In the genomic region with DNA sequence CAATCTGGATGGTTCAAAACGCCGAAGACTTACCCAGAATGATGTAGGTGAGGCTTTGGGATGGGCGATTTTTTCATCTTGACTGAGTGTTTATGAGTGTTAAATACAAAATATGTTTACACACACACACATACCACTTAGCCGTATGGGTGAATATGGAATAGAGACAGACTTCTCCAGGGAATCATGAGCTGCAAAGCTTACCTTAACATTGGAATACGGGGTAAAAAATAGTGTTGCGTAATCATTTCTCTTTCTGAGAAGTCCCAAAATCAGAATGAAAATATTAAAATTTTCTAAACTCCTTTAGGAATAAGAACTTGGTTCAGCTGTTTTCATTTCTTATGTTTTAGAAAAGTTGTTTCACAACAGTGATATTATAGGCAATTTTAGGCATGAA, we compare ENCODE assay signal across 31 cellular contexts.
"Had no signal": no experiment of that assay in that cellular context is flagged by ENCODE, and none has a peak within 500 bp of the region (broad histone marks: within the 10 kb centered on the region; RNA-seq: fewer than 3 reads in every experiment).

No MANE protein-coding gene starts in this region.

- H3K4me3 ChIP-seq: ascending aorta, breast epithelium, cardiac muscle cell, colonic mucosa, esophagus squamous epithelium, gastroesophageal sphincter, heart right ventricle had no signal

- DNase-seq: activated CD4-positive, alpha-beta memory T cell treated with anti-CD3 and anti-CD28 coated beads, Interleukin-2, amount 10 ng/mL, durations not matched to agents 7 days and 5 days; activated CD4-positive, alpha-beta T cell treated with anti-CD3 and anti-CD28 coated beads for 1 hour; activated CD4-positive, alpha-beta T cell treated with anti-CD3 and anti-CD28 coated beads for 4 hours; activated CD4-positive, alpha-beta T cell treated with anti-CD3 and anti-CD28 coated beads, Interleukin-2, amount 10 ng/mL, durations not matched to agents 7 days and 5 days; activated CD4-positive, alpha-beta T cell treated with anti-CD3 and anti-CD28 coated beads, Interleukin-2, amount 50 U/mL, for 4 hours; activated CD8-positive, alpha-beta memory T cell treated with anti-CD3 and anti-CD28 coated beads, Interleukin-2, amount 50 U/mL, for 48 hours; activated gamma-delta T cell; activated naive CD4-positive, alpha-beta T cell; activated naive CD4-positive, alpha-beta T cell treated with anti-CD3 and anti-CD28 coated beads, Interleukin-2, amount 10 ng/mL, durations not matched to agents 7 days and 5 days; activated naive CD8-positive, alpha-beta T cell treated with anti-CD3 and anti-CD28 coated beads, Interleukin-2, amount 10 ng/mL, durations not matched to agents 7 days and 5 days; activated T-cell treated with anti-CD3 and anti-CD28 coated beads for 4 hours; activated T-cell treated with anti-CD3 and anti-CD28 coated beads, Interleukin-2, amount 50 U/mL, for 24 hours; activated T-cell treated with anti-CD3 and anti-CD28 coated beads, Interleukin-2, amount 50 U/mL, for 72 hours; central memory CD4-positive, alpha-beta T cell; cerebellar nuclear complex; colonic mucosa; effector CD8-positive, alpha-beta T cell; esophagus squamous epithelium; foreskin melanocyte; heart right ventricle; T-helper 17 cell had no signal

- H3K4me1 ChIP-seq: ascending aorta, breast epithelium, colonic mucosa, esophagus squamous epithelium, gastroesophageal sphincter had no signal

- H3K27ac ChIP-seq: ascending aorta, breast epithelium, cardiac muscle cell, colonic mucosa, epithelial cell of prostate, esophagus squamous epithelium, gastroesophageal sphincter, heart right ventricle, VCaP had no signal

- H3K36me3 ChIP-seq: ascending aorta, breast epithelium, cardiac muscle cell, colonic mucosa, esophagus squamous epithelium, gastroesophageal sphincter, heart right ventricle had no signal

- H3K27me3 ChIP-seq: ascending aorta, breast epithelium, cardiac muscle cell, colonic mucosa, esophagus squamous epithelium, gastroesophageal sphincter had no signal

- FAIRE-seq: endometrium, endothelial cell of umbilical vein had no signal

- ATAC-seq: activated naive CD4-positive, alpha-beta T cell treated with anti-CD3 and anti-CD28 coated beads, Interleukin-2, amount 50 U/mL, for 72 hours; activated T-cell treated with anti-CD3 and anti-CD28 coated beads, Interleukin-2, amount 50 U/mL, for 72 hours; gastroesophageal sphincter; heart right ventricle; T-helper 17 cell; WTC11 had no signal

- H3K9me3 ChIP-seq: ascending aorta, breast epithelium, colonic mucosa, esophagus squamous epithelium, gastroesophageal sphincter, heart right ventricle had no signal
